In the genomic region with DNA sequence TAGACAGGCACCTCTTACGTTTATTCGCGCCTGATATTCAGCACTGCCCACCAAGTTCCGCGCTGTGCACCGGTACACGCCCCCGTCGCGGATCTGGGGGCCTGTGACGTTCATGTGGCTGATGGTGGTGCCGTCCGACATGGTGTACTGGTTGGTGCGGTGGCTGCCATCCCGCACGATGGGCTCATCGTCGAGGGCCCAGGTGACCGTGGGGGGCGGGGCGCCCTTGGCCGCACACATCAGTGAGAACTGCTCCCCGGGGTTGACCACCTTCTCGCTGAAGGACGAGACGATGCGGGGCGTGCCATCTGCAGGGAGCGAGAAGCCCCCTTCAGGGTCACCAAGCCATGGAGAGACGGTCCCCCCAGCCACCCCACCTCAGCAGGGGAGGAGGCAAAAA, we compare ENCODE assay signal across 21 cellular contexts.
"Had no signal": no experiment of that assay in that cellular context is flagged by ENCODE, and none has a peak within 500 bp of the region (broad histone marks: within the 10 kb centered on the region; RNA-seq: fewer than 3 reads in every experiment).

No MANE protein-coding gene starts in this region.

- H3K27me3 ChIP-seq: dorsolateral prefrontal cortex, esophagus muscularis mucosa, heart left ventricle, left lung had no signal

- H3K36me3 ChIP-seq: left lung, lower lobe of right lung had no signal

- FAIRE-seq: colon, endothelial cell of umbilical vein, frontal cortex, islet of Langerhans, keratinocyte had no signal

- DNase-seq: dermis blood vessel endothelial cell; dorsolateral prefrontal cortex; effector CD4-positive, alpha-beta T cell; effector memory CD4-positive, alpha-beta T cell; foreskin keratinocyte; heart left ventricle; hippocampal formation; left cardiac atrium; left lung; left ventricle myocardium superior; mesenchymal stem cell; midbrain had no signal

- H3K27ac ChIP-seq: coronary artery, esophagus muscularis mucosa, foreskin keratinocyte, heart left ventricle had no signal

- H3K9me3 ChIP-seq: esophagus muscularis mucosa, gastroesophageal sphincter, heart left ventricle, left lung, lower lobe of right lung had no signal

- H3K4me1 ChIP-seq: foreskin keratinocyte, heart left ventricle, left lung had no signal

- H3K4me3 ChIP-seq: coronary artery, dorsolateral prefrontal cortex, esophagus muscularis mucosa, gastroesophageal sphincter, heart left ventricle, left lung, lower lobe of right lung had no signal
